16 cellular contexts compared by ENCODE assay signal in the genomic region with DNA sequence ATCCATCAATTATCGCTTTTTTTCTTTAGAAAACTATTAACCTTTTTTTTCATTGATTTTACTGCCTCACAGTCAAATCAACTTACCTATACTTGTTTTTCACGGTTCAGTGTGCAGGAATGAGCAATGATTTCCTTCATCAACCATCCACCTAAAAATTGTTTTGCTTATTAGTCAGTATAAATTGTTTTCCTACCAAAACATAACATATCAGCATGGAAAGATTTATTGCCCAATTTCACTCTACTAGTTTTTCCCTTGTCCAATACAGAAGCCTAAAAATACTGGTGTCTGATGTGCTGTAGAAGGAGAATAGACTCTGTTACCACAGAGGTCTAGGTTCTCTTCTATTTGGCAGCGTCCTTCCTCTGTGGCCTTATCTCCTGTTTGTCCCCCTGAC.
"Had no signal": no experiment of that assay in that cellular context is flagged by ENCODE, and none has a peak within 500 bp of the region (broad histone marks: within the 10 kb centered on the region; RNA-seq: fewer than 3 reads in every experiment).

No MANE protein-coding gene starts in this region.

- ATAC-seq: activated CD4-positive, alpha-beta T cell treated with anti-CD3 and anti-CD28 coated beads for 36 hours; effector memory CD8-positive, alpha-beta T cell; lower lobe of right lung; natural killer cell treated with Interleukin-12 subunit alpha and Interleukin-12 subunit beta and Interleukin-15 and Interleukin-18, amount 100 ng/mL, for 72 hours; stimulated activated naive CD8-positive, alpha-beta T cell treated with anti-CD3 and anti-CD28 coated beads, Interleukin-15, Interleukin-2, amounts not matched to agents 100 U/mL and 50 U/mL, for 24 hours; WTC11 had no signal

- H3K9me3 ChIP-seq: lower lobe of right lung, tibial artery had no signal

- H2AFZ ChIP-seq: hepatocyte had no signal

- H3K4me3 ChIP-seq: hepatocyte, lower lobe of right lung, tibial artery had no signal

- H3K4me2 ChIP-seq: hepatocyte had no signal

- FAIRE-seq: urothelium cell line had no signal

- H3K4me1 ChIP-seq: foreskin keratinocyte, lower lobe of right lung, tibial artery had no signal

- DNase-seq: activated CD4-positive, alpha-beta T cell treated with anti-CD3 and anti-CD28 coated beads for 36 hours; activated CD4-positive, alpha-beta T cell treated with anti-CD3 and anti-CD28 coated beads, Interleukin-2, amount 50 U/mL, for 48 hours; dermis blood vessel endothelial cell; effector memory CD8-positive, alpha-beta T cell; lower lobe of right lung; nucleus accumbens; stimulated activated CD4-positive, alpha-beta T cell treated with anti-CD3 and anti-CD28 coated beads, Interleukin-12 subunit alpha, Interleukin-12 subunit beta, amount 100 ng/mL, for 4 hours; stimulated activated CD4-positive, alpha-beta T cell treated with anti-CD3 and anti-CD28 coated beads, Interleukin-1b, Interleukin-23, amount 100 ng/mL, for 48 hours; stimulated activated naive CD8-positive, alpha-beta T cell treated with anti-CD3 and anti-CD28 coated beads, Interleukin-15, Interleukin-2, amounts not matched to agents 100 U/mL and 50 U/mL, for 24 hours; substantia nigra; tibial artery had no signal

- H3K79me2 ChIP-seq: hepatocyte had no signal

- H3K27ac ChIP-seq: foreskin keratinocyte, hepatocyte, lower lobe of right lung, tibial artery had no signal

- H3K36me3 ChIP-seq: lower lobe of right lung, tibial artery had no signal

- H3K27me3 ChIP-seq: foreskin keratinocyte, hepatocyte, tibial artery had no signal
